Comparison of ENCODE assay signal across 8 cellular contexts in the genomic region with DNA sequence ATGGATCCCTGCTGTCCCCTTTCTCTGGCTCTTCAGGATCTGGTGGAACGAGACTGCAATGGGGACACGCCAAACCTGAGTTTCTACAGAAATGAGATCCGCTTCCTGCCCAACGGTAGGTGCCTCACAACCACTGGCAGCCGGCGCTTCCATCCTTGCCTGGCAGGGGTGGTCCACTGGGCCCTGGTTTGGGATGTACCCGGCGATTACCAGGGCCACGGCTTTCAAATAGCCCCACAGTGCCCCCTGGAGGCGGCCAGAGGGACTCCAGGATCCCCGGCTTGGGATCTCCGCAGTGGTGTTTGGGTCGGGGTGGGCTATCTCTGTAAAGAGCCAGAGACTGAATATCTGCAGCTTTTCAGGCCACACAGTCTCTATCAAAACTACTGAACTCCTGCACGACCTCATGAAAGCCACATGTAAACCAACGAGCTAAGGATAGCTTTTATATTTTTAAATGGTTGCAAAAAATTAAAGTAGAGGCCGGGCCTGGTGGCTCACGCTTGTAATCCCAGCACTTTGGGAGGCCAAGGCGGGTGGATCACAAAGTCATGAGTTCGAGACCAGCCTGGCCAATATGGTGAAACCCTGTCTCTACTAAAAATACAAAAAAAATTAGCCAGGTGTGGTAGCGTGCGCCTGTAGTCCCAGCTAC. TPM values are rescaled to one million over a fixed set of nuclear protein-coding genes. Genes with fewer than 3 reads are reported as not detected.
DNase-seq lines count a peak whose midpoint lies in the region; ATAC-seq and TF ChIP-seq lines count a peak whose summit lies in the region.

No MANE protein-coding gene starts in this region.

- H3K9ac ChIP-seq in BLaER1 treated with 17β-estradiol and CSF1 and Interleukin-3, amounts not matched to agents 10 nM and 100 nM, result peak overlapping the region in 6 of 11 experiments; percentile 13 to 97 (median 91); a peak in 3 of 22 replicates
- H3K9ac ChIP-seq in parathyroid adenoma, result no peak overlapping the region

- H3K9me3 ChIP-seq in BLaER1 treated with 17β-estradiol and CSF1 and Interleukin-3, amounts not matched to agents 10 nM and 100 nM (replicated peaks in 1 of 11), result no peaks in the 10 kb centered on the region
- H3K9me3 ChIP-seq in parathyroid adenoma (ENCODE audit: control insufficient read depth, low read length) (no peaks in the 10 kb centered on the region), vagina (no peaks in the 10 kb centered on the region)

- peaks cover 73 to 83% (median 80%) of the 10 kb centered on the region in 11 experiments for H4K20me1 ChIP-seq in BLaER1 treated with 17β-estradiol and CSF1 and Interleukin-3, amounts not matched to agents 10 nM and 100 nM

- H3K79me2 ChIP-seq in parathyroid adenoma, result peaks cover 23% of the 10 kb centered on the region

- peaks cover 59 to 74% (median 70%) of the 10 kb centered on the region in 11 experiments for H3K36me3 ChIP-seq in BLaER1 treated with 17β-estradiol and CSF1 and Interleukin-3, amounts not matched to agents 10 nM and 100 nM
- H3K36me3 ChIP-seq in parathyroid adenoma (ENCODE audit: control insufficient read depth, insufficient read depth, low read length), result no peaks in the 10 kb centered on the region
- peaks cover 0 to 51% of the 10 kb centered on the region in 2 donors for H3K36me3 ChIP-seq in vagina

- POLR2A ChIA-PET in HEK293T (lab: Yijun Ruan, JAX), result interaction anchor here (0.6 to 4.4 kb wide), 3 partner anchors 13 to 165 kb away, joined by 3 to 21 read pairs (median 3); partner anchors contain the start of gene MRGBP
- POLR2A ChIA-PET in RWPE1 (lab: Yijun Ruan, JAX; ENCODE audit: low non-redundant PET), result no interaction called here

- ATAC-seq in foreskin keratinocyte, result peak; percentile 49
- no peak for ATAC-seq in HG03460 (IDR thresholded peaks at IDR 0.05; ENCODE audit: unreplicated experiment)

- H2AFZ ChIP-seq in parathyroid adenoma, result no peak overlapping the region

- CTCF ChIA-PET in HEK293T (lab: Yijun Ruan, JAX) (interaction anchor here (0.6 to 1.0 kb wide), 8 partner anchors 12 to 314 kb away, joined by 3 to 8 read pairs (median 3); partner anchors contain the start of gene MRGBP), RWPE1 (lab: Yijun Ruan, JAX) (interaction anchor here (0.5 to 2.8 kb wide), 38 partner anchors 11 to 1186 kb away, joined by 3 to 35 read pairs (median 4); partner anchors contain the start of gene MRGBP)

- H3K4me3 ChIP-seq in BLaER1 treated with 17β-estradiol and CSF1 and Interleukin-3, amounts not matched to agents 10 nM and 100 nM, result peak overlapping the region in 1 of 10 experiments; percentile 12; a peak in 1 of 20 replicates
- H3K4me3 ChIP-seq in parathyroid adenoma (ENCODE audit: low read depth, low read length), result no peak overlapping the region
- H3K4me3 ChIP-seq in vagina, result no peak overlapping the region

- H3K27ac ChIP-seq in BLaER1 treated with 17β-estradiol and CSF1 and Interleukin-3, amounts not matched to agents 10 nM and 100 nM, result no peak overlapping the region
- H3K27ac ChIP-seq in RWPE1 (peak overlapping the region; percentile 97), foreskin keratinocyte (no peak overlapping the region), parathyroid adenoma (no peak overlapping the region), vagina (no peak overlapping the region)

- no peak for TF ChIP-seq POLR2A in vagina (IDR thresholded peaks at IDR 0.05)

- TF ChIP-seq CTCF in RWPE1 (conservative IDR thresholded peaks at IDR 0.05; ENCODE audit: low read depth), result peak; percentile 99
- TF ChIP-seq CTCF in foreskin keratinocyte (conservative IDR thresholded peaks at IDR 0.05), result peak; percentile 89
- TF ChIP-seq CTCF in parathyroid adenoma (IDR thresholded peaks at IDR 0.05), result peak; percentile 93
- TF ChIP-seq CTCF in vagina (IDR thresholded peaks at IDR 0.05), result peak; percentile 65 to 77 (median 70)

- H3K4me2 ChIP-seq in BLaER1 treated with 17β-estradiol and CSF1 and Interleukin-3, amounts not matched to agents 10 nM and 100 nM, result peak overlapping the region; percentile 94 to 100 (median 99); a peak in 21 of 22 replicates
- H3K4me2 ChIP-seq in parathyroid adenoma (ENCODE audit: low read length), result no peak overlapping the region

- DNase-seq in HEK293T (ENCODE audit: extremely low spot score) (peak; percentile 78), RWPE1 (ENCODE audit: low spot score) (peak; percentile 84), foreskin keratinocyte (no peak), vagina (ENCODE audit: extremely low spot score in 2 of 2) (no peak)
- DNase-seq in activated effector memory CD4-positive, alpha-beta T cell treated with Interleukin-2 at 50 U/mL for 16 hours, result peak; percentile 56

- no peaks in the 10 kb centered on the region; a peak in 1 of 22 replicates for H3K27me3 ChIP-seq in BLaER1 treated with 17β-estradiol and CSF1 and Interleukin-3, amounts not matched to agents 10 nM and 100 nM
- no peaks in the 10 kb centered on the region for H3K27me3 ChIP-seq in foreskin keratinocyte
- no peaks in the 10 kb centered on the region for H3K27me3 ChIP-seq in parathyroid adenoma (ENCODE audit: control insufficient read depth, insufficient read depth, low read length)
- no peaks in the 10 kb centered on the region for H3K27me3 ChIP-seq in vagina

- intact Hi-C loops in vagina (cut with DNase I), result no loop called here

- peaks cover 70 to 79% (median 75%) of the 10 kb centered on the region in 10 experiments for H3K4me1 ChIP-seq in BLaER1 treated with 17β-estradiol and CSF1 and Interleukin-3, amounts not matched to agents 10 nM and 100 nM
- peaks cover 5% of the 10 kb centered on the region for H3K4me1 ChIP-seq in foreskin keratinocyte
- peaks cover 5% of the 10 kb centered on the region for H3K4me1 ChIP-seq in parathyroid adenoma
- peaks cover 39% of the 10 kb centered on the region for H3K4me1 ChIP-seq in vagina

TF ChIP-seq in HEK293T, 16 proteins besides CTCF, POLR2A, EP300 and RAD21:
- TF ChIP-seq ZNF384 (IDR thresholded peaks at IDR 0.05) (no peak), CTBP1 (IDR thresholded peaks at IDR 0.05; ENCODE audit: borderline replicate concordance) (no peak), TARDBP (IDR thresholded peaks at IDR 0.05) (no peak), SP1 (IDR thresholded peaks at IDR 0.05) (no peak), NFRKB (IDR thresholded peaks at IDR 0.05) (no peak), FOXK2 (IDR thresholded peaks at IDR 0.05) (no peak), L3MBTL2 (conservative IDR thresholded peaks at IDR 0.05) (no peak), LEF1 (IDR thresholded peaks at IDR 0.05; ENCODE audit: borderline replicate concordance) (no peak), SUZ12 (IDR thresholded peaks at IDR 0.05) (no peak), HDGF (IDR thresholded peaks at IDR 0.05; ENCODE audit: borderline replicate concordance) (no peak), ARNT (IDR thresholded peaks at IDR 0.05) (no peak), FOXM1 (IDR thresholded peaks at IDR 0.05; ENCODE audit: borderline replicate concordance) (no peak), ELF4 (IDR thresholded peaks at IDR 0.05) (no peak), BHLHE40 (IDR thresholded peaks at IDR 0.05; ENCODE audit: borderline replicate concordance) (no peak), FOXA1 (IDR thresholded peaks at IDR 0.05) (no peak)
- TF ChIP-seq, protein P1, sequence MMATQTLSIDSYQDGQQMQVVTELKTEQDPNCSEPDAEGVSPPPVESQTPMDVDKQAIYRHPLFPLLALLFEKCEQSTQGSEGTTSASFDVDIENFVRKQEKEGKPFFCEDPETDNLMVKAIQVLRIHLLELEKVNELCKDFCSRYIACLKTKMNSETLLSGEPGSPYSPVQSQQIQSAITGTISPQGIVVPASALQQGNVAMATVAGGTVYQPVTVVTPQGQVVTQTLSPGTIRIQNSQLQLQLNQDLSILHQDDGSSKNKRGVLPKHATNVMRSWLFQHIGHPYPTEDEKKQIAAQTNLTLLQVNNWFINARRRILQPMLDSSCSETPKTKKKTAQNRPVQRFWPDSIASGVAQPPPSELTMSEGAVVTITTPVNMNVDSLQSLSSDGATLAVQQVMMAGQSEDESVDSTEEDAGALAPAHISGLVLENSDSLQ (IDR thresholded peaks at IDR 0.05), result no peak

RNA-seq across cellular contexts. Expression of gene OGFR, which starts 3.7 kb away (rescaled TPM):
- 45.2 and 46.3 TPM in 2 replicates for total RNA-seq in foreskin keratinocyte
- polyA plus RNA-seq in foreskin keratinocyte, result 45.9 and 54.3 TPM in 2 replicates
- 43.7 TPM for total RNA-seq in vagina

RNA-seq across cellular contexts. Expression of gene COL9A3, which starts 8.5 kb away (rescaled TPM):
- 10.1 and 10.8 TPM in 2 replicates for total RNA-seq in foreskin keratinocyte
- 13.9 and 14.4 TPM in 2 replicates for polyA plus RNA-seq in foreskin keratinocyte
- total RNA-seq in vagina, result 1.2 TPM

RNA-seq across cellular contexts. Expression of gene MRGBP, which starts 12.1 kb away (rescaled TPM):
- total RNA-seq in foreskin keratinocyte (25.3 and 26.5 TPM in 2 replicates), vagina (10.6 TPM)
- 20.5 and 23.1 TPM in 2 replicates for polyA plus RNA-seq in foreskin keratinocyte

RNA-seq across cellular contexts. Expression of gene TCFL5, which starts 53.3 kb away (rescaled TPM):
- total RNA-seq in foreskin keratinocyte, result 13.6 and 15.8 TPM in 2 replicates
- 7.5 and 10.1 TPM in 2 replicates for polyA plus RNA-seq in foreskin keratinocyte
- 11.5 TPM for total RNA-seq in vagina

Comparison
In these comparisons a context has a peak if more than half of its experiments do, and no peak if none do; other contexts are left out.
1. DNase-seq: peak in HEK293T (single experiment), RWPE1 (single experiment) and activated effector memory CD4-positive, alpha-beta T cell treated with Interleukin-2 at 50 U/mL for 16 hours (single experiment); none in foreskin keratinocyte (0 of 2) and vagina (0 of 2).
2. Peak in every context shown above with its lines, with median percentiles within 50 percentile points of each other: CTCF ChIP-seq.